ENCODE assay signal across 8 cellular contexts in the genomic region with DNA sequence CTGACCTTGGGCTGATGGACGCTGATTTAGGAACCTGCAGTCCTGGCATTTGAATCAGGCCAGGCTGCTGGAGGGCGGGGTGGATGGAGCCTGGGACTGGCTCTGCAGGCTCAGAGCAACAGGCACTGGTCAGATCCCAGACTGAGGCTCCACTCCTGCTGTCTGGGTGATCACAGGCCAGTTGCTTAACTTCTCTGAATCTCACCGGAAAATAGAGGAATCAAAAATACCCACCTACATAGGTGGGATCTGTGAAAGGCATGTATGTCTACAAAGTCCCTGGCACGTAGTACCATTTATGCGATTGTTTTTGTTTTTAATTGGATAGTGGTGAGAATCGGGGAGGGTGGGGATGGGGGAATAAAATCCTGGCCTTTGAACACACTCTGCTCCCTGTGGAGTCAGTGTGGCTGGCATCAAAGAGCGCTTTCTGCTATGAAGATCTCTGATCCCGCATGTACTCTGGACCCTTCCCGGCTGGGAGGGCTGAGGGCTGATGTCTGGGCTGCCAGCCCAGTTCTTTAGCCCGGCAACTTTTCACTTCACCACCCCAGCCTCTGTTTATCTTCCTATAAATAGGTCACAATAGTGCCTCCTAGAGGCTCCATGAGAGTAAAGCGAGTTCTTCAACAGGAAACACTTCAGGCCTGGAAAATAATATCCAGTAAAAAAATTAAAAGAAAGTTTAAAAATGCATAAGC.
DNase-seq lines count a peak whose midpoint lies in the region; ATAC-seq lines count a peak whose summit lies in the region.

No MANE protein-coding gene starts in this region.

- no peak for ATAC-seq in GM21360 (IDR thresholded peaks at IDR 0.05; ENCODE audit: unreplicated experiment)

- peak; percentile 0 for DNase-seq in NOMO-1 treated with DMSO at 0.1 percent for 48 hours (lab: John Stamatoyannopoulos, UW; ENCODE audit: unreplicated experiment)
- DNase-seq in NOMO-1 (lab: John Stamatoyannopoulos, UW; ENCODE audit: unreplicated experiment in 2 of 2) = no peak
- peak; percentile 51 for DNase-seq in astrocyte of the hippocampus (ENCODE audit: low read depth, low spot score)
- peak; percentile 87 for DNase-seq in islet precursor cell
- DNase-seq in ureter (ENCODE audit: low spot score) = peak; percentile 76
- no peak for DNase-seq in NCI-H510A (lab: John Stamatoyannopoulos, UW)
- no peak for DNase-seq in KG1 (lab: John Stamatoyannopoulos, UW)

Comparison
In these comparisons a context has a peak if more than half of its experiments do, and no peak if none do; other contexts are left out.
1. DNase-seq: peak in NOMO-1 treated with DMSO at 0.1 percent for 48 hours (single experiment), astrocyte of the hippocampus (single experiment), islet precursor cell (single experiment) and ureter (single experiment); none in NOMO-1 (0 of 2), NCI-H510A (single experiment) and KG1 (single experiment).